11 cellular contexts compared by ENCODE assay signal in the genomic region with DNA sequence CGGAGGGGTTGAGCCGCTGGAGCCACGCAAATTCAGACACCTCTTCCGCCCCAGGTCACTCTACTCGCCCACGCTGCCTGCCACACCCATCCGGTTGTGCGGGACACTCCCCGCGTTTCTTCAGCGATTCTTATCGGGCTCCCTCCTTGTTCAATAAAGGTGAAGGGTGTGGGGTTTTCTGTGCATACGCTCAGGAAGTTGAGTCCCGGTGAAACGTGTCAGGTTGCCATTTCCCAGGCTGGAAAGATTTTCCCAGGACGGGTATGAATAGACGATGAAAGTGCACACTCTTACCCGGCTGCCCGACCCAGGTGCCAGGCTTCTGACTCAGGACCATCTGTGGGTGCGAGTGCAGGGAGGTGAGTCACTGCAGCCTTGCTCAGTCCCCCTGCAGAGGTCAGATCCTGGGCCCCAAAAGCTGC. TPM values are rescaled to one million over a fixed set of nuclear protein-coding genes. Genes with fewer than 3 reads are reported as not detected.
DNase-seq lines count a peak whose midpoint lies in the region; ATAC-seq, FAIRE-seq and TF ChIP-seq lines count a peak whose summit lies in the region.
"Had no signal": no experiment of that assay in that cellular context is flagged by ENCODE, and none has a peak within 500 bp of the region (broad histone marks: within the 10 kb centered on the region; RNA-seq: fewer than 3 reads in every experiment).

No MANE protein-coding gene starts in this region.

- H3K4me3 ChIP-seq in A549 (peak overlapping the region; percentile 25), GM23248 (no peak overlapping the region), uterus (no peak overlapping the region)

- peaks cover 90% of the 10 kb centered on the region for H3K4me1 Mint-ChIP-seq in activated CD4-positive, alpha-beta memory T cell treated with anti-CD3 and anti-CD28 coated beads, Interleukin-2, amount 10 ng/mL, durations not matched to agents 7 days and 5 days

- DNase-seq in A549 (ENCODE audit: low read depth in 1 of 2, low spot score in 1 of 2) (peak in 1 of 2 experiments; percentile 53), GM23248 (peak; percentile 76), kidney tubule cell (ENCODE audit: low spot score) (peak; percentile 95), substantia nigra (lab: John Stamatoyannopoulos, UW) (no peak), middle frontal gyrus (ENCODE audit: extremely low spot score, low spot score) (no peak), uterus (no peak), DMS 273 treated with DMSO at 0.1 percent for 48 hours (lab: John Stamatoyannopoulos, UW) (no peak)
- DNase-seq in activated CD4-positive, alpha-beta memory T cell treated with anti-CD3 and anti-CD28 coated beads, Interleukin-2, amount 10 ng/mL, durations not matched to agents 7 days and 5 days, result no peak
- DNase-seq: activated naive CD4-positive, alpha-beta T cell; effector CD4-positive, alpha-beta T cell; NCI-H2227 treated with DMSO at 0.1 percent for 48 hours had no signal

- H3K27ac ChIP-seq in A549, result peak overlapping the region; percentile 54 to 80
- H3K27ac ChIP-seq in GM23248, result peak overlapping the region; percentile 48; the same call in 1 of the 2 replicates
- no peak overlapping the region for H3K27ac ChIP-seq in substantia nigra (ENCODE audit: low read depth, low read length, poor library complexity, severe bottlenecking)
- no peak overlapping the region for H3K27ac ChIP-seq in uterus

- H3K36me3 ChIP-seq in GM23248 (ENCODE audit: low read depth), result no peaks in the 10 kb centered on the region
- no peaks in the 10 kb centered on the region for H3K36me3 ChIP-seq in uterus

- FAIRE-seq in A549 (lab: Jason Lieb, UNC), result no peak

- H3K4me2 ChIP-seq in A549, result peak overlapping the region; percentile 74
- no peak overlapping the region for H3K4me2 ChIP-seq in GM23248 (ENCODE audit: unreplicated experiment)

- no peak overlapping the region for H3K9ac ChIP-seq in GM23248

- H3K9me3 ChIP-seq in A549 (no peaks in the 10 kb centered on the region), GM23248 (ENCODE audit: low read depth) (no peaks in the 10 kb centered on the region), uterus (no peaks in the 10 kb centered on the region)

- peak overlapping the region; percentile 40 for H3K27ac Mint-ChIP-seq in activated CD4-positive, alpha-beta memory T cell treated with anti-CD3 and anti-CD28 coated beads, Interleukin-2, amount 10 ng/mL, durations not matched to agents 7 days and 5 days

- peaks cover 10% of the 10 kb centered on the region for H3F3A ChIP-seq in GM23248 (ENCODE audit: insufficient read depth)

- no peak overlapping the region for H2AFZ ChIP-seq in GM23248

- H3K4me1 ChIP-seq in A549 (peaks cover 51% of the 10 kb centered on the region), GM23248 (ENCODE audit: insufficient read depth) (peaks cover 22% of the 10 kb centered on the region), uterus (no peaks in the 10 kb centered on the region)

- TF ChIP-seq CTCF in A549 (IDR thresholded peaks at IDR 0.05) (no peak), uterus (IDR thresholded peaks at IDR 0.05) (no peak)

- H3K9me3 Mint-ChIP-seq in activated CD4-positive, alpha-beta memory T cell treated with anti-CD3 and anti-CD28 coated beads, Interleukin-2, amount 10 ng/mL, durations not matched to agents 7 days and 5 days, result peaks cover 6% of the 10 kb centered on the region

- no peaks in the 10 kb centered on the region for H4K20me1 ChIP-seq in GM23248 (ENCODE audit: insufficient read depth)

- TF ChIP-seq RAD21 in A549 (conservative IDR thresholded peaks at IDR 0.05 in 1 of 2, IDR thresholded peaks at IDR 0.05 in 1 of 2), result 0 out of 5 replicates have a peak, but pooled peaks of 1 of the 2 experiments have one; percentile 13

- no peaks in the 10 kb centered on the region for H3K9me2 ChIP-seq in GM23248 (ENCODE audit: insufficient read depth)

- TF ChIP-seq EP300 in A549 (IDR thresholded peaks at IDR 0.05), result no peak

- H3K27me3 Mint-ChIP-seq in activated CD4-positive, alpha-beta memory T cell treated with anti-CD3 and anti-CD28 coated beads, Interleukin-2, amount 10 ng/mL, durations not matched to agents 7 days and 5 days, result no peaks in the 10 kb centered on the region

- no peaks in the 10 kb centered on the region for H3K27me3 ChIP-seq in GM23248 (replicated peaks; ENCODE audit: insufficient read depth)
- no peaks in the 10 kb centered on the region for H3K27me3 ChIP-seq in uterus

- H3K36me3 Mint-ChIP-seq in activated CD4-positive, alpha-beta memory T cell treated with anti-CD3 and anti-CD28 coated beads, Interleukin-2, amount 10 ng/mL, durations not matched to agents 7 days and 5 days (ENCODE audit: low read depth), result peaks cover 18% of the 10 kb centered on the region

- TF ChIP-seq POLR2A in A549 (IDR thresholded peaks at IDR 0.05; ENCODE audit: low read length) (no peak), uterus (IDR thresholded peaks at IDR 0.05) (no peak)

- in situ Hi-C loops in GM23248 (cut with MboI), result loop anchor here (10.0 to 25.0 kb wide), 2 partner anchors 226 to 298 kb away; no protein-coding TSS in a partner anchor

- peak overlapping the region; percentile 9 for H3K4me3 Mint-ChIP-seq in activated CD4-positive, alpha-beta memory T cell treated with anti-CD3 and anti-CD28 coated beads, Interleukin-2, amount 10 ng/mL, durations not matched to agents 7 days and 5 days

- WGBS in A549 (ENCODE audit: missing lambda C conversion rate), result 17% methylated on average over 17 of the region's 20 CpGs
- WGBS in GM23248 (ENCODE audit: low coverage in 1 of 2, low lambda C conversion rate in 2 of 2, missing lambda C conversion rate in 2 of 2), 2 experiments, result 71 to 74% methylated on average over 20 of the region's 20 CpGs

- intact Hi-C loops in uterus (cut with DNase I; ENCODE audit: low total_unique reads), result no loop called here

- peak; percentile 78 to 87 for ATAC-seq in A549

- CTCF ChIA-PET in A549 (lab: Yijun Ruan, JAX), result interaction anchor here (0.7 to 1.7 kb wide), 5 partner anchors 8 to 1008 kb away, joined by 3 to 7 read pairs (median 4); no protein-coding TSS in a partner anchor
- CTCF ChIA-PET in activated CD4-positive, alpha-beta memory T cell treated with anti-CD3 and anti-CD28 coated beads, Interleukin-2, amount 10 ng/mL, durations not matched to agents 7 days and 5 days (lab: Charles Lee), result interaction anchor here (1.3 to 1.9 kb wide), 2 partner anchors 12 to 139 kb away, joined by 4 read pairs; no protein-coding TSS in a partner anchor

- POLR2A ChIA-PET in A549 (lab: Yijun Ruan, JAX), result interaction anchor here (1.3 to 1.8 kb wide), 3 partner anchors 8 to 23 kb away, joined by 4 to 13 read pairs (median 7); no protein-coding TSS in a partner anchor
- POLR2A ChIA-PET in activated CD4-positive, alpha-beta memory T cell treated with anti-CD3 and anti-CD28 coated beads, Interleukin-2, amount 10 ng/mL, durations not matched to agents 7 days and 5 days (lab: Charles Lee), result interaction anchor here (5.6 to 11.3 kb wide), 4 partner anchors 12 to 45 kb away, joined by 57 to 164 read pairs (median 137); partner anchors contain the start of gene KLF6

- H3K79me2 ChIP-seq in GM23248 (ENCODE audit: insufficient read depth), result no peaks in the 10 kb centered on the region

TF ChIP-seq in A549, 52 proteins besides CTCF, POLR2A, EP300 and RAD21:
- no peak for TF ChIP-seq FOSL2 (IDR thresholded peaks at IDR 0.05)
- peak; percentile 75 for TF ChIP-seq FOSL2 (CRISPR knock-in tag; IDR thresholded peaks at IDR 0.05)
- no peak for TF ChIP-seq ZC3H11A (IDR thresholded peaks at IDR 0.05)
- peak; percentile 28; the same call in 1 of the 2 replicates for TF ChIP-seq GATA3 (IDR thresholded peaks at IDR 0.05; ENCODE audit: borderline replicate concordance)

RNA-seq across cellular contexts. Expression of gene KLF6, which starts 22.0 kb away (rescaled TPM):
- polyA plus RNA-seq in A549 (2011; rRNA removed) (71.5 and 86.8 TPM in 2 replicates), A549 (2017; fragmentation: RNase III; extraction: RNeasy Plus Mini Kit Qiagen cat#74134 plus additional on column Dnase treatment) (30.5 to 31.9 TPM (median 30.6 TPM) in 3 replicates), GM23248 (2016; fragmentation: Nextera tagmentation; extraction: Ambion mirVana) (264 and 279 TPM in 2 replicates)
- 67.2 and 78.1 TPM in 2 replicates for polyA plus RNA-seq in A549 (2012; cell fraction: cytosol; rRNA removed)
- polyA plus RNA-seq in A549 (2012; cell fraction: nucleus; rRNA removed), result 193 and 204 TPM in 2 replicates
- polyA minus RNA-seq in A549 (2011; rRNA and poly(A)+ RNA removed), result 384 and 462 TPM in 2 replicates
- 49.8 and 58.9 TPM in 2 replicates for total RNA-seq in GM23248 (2014; rRNA removed; shearing (Covaris generic))
- 100 to 1,000 TPM; 220 to 228 TPM for total RNA-seq in activated CD4-positive, alpha-beta memory T cell treated with anti-CD3 and anti-CD28 coated beads, Interleukin-2, amount 10 ng/mL, durations not matched to agents 7 days and 5 days
- 100 to 1,000 TPM in 2 of 4 donors, 10 to 100 TPM in 2; 47.9 to 128 (median 87.4) TPM for total RNA-seq in uterus

Comparison
In these comparisons a context has a peak if more than half of its experiments do, and no peak if none do; other contexts are left out.
1. DNase-seq: peak in GM23248 (single experiment) and kidney tubule cell (single experiment); none in activated CD4-positive, alpha-beta memory T cell treated with anti-CD3 and anti-CD28 coated beads, Interleukin-2, amount 10 ng/mL, durations not matched to agents 7 days and 5 days (single experiment), substantia nigra (0 of 49), middle frontal gyrus (single experiment), uterus (0 of 2) and DMS 273 treated with DMSO at 0.1 percent for 48 hours (single experiment).
2. H3K27ac ChIP-seq: peak in A549 (2 of 2) and GM23248 (single experiment); none in substantia nigra (single experiment) and uterus (0 of 2).